ENCODE assay signal across 8 cellular contexts in genomic region chr6:20401403-20402180, GRCh38. TPM values are rescaled to one million over a fixed set of nuclear protein-coding genes. Genes with fewer than 3 reads are reported as not detected.
DNase-seq lines count a peak whose midpoint lies in the region; ATAC-seq and TF ChIP-seq lines count a peak whose summit lies in the region.

TSS of gene E2F3 (plus strand) at chr6:20401879. CDS start at chr6:20402233, 354 bp downstream.

- H2AFZ ChIP-seq in ACC112 (ENCODE audit: low read length, unreplicated experiment): peak within 1 kb of the TSS; percentile 78

- DNase-seq in NCI-H2196 treated with DMSO at 0.1 percent for 48 hours (lab: John Stamatoyannopoulos, UW; ENCODE audit: unreplicated experiment) (peak; percentile 99), breast epithelium (ENCODE audit: low spot score in 2 of 2) (peak; percentile 100)

- peak within 1 kb of the TSS; percentile 69 to 92 (median 81) for H3K9ac ChIP-seq in skeletal muscle tissue (ENCODE audit: low read depth in 1 of 3, low read length in 3 of 3)

- H3K79me2 ChIP-seq in ACC112 (ENCODE audit: control insufficient read depth, insufficient read depth, low read length, unreplicated experiment): peaks cover 38% of the 10 kb centered on the region

- intact Hi-C loops in breast epithelium (cut with DNase I; ENCODE audit: low total_unique reads): no loop called here

- H3K27ac ChIP-seq in ACC112 (ENCODE audit: low read depth, low read length): peak within 1 kb of the TSS; percentile 86
- peak within 1 kb of the TSS; percentile 94 for H3K27ac ChIP-seq in VCaP
- peak within 1 kb of the TSS; percentile 91 to 92 for H3K27ac ChIP-seq in breast epithelium
- H3K27ac ChIP-seq in skeletal muscle tissue (ENCODE audit: low read depth, low read length): peak within 1 kb of the TSS; percentile 91

- H3K4me1 ChIP-seq in ACC112 (ENCODE audit: control insufficient read depth, insufficient read depth, low read length, unreplicated experiment) (no peaks in the 10 kb centered on the region), breast epithelium (no peaks in the 10 kb centered on the region), skeletal muscle tissue (ENCODE audit: control insufficient read depth in 3 of 3, insufficient read depth in 3 of 3, low read length in 3 of 3) (peaks cover 4 to 10% (median 9%) of the 10 kb centered on the region in 3 donors)

- H3K4me3 ChIP-seq in ACC112 (ENCODE audit: low read depth, low read length) (peak within 1 kb of the TSS; percentile 89), breast epithelium (peak within 1 kb of the TSS; percentile 70 to 97 (median 82)), iPS-18c (ENCODE audit: insufficient read depth, low read depth, low read length) (peak within 1 kb of the TSS; percentile 57), skeletal muscle tissue (ENCODE audit: low read length in 3 of 3) (peak within 1 kb of the TSS; percentile 76 to 98 (median 89))

- H3K27me3 ChIP-seq in ACC112 (ENCODE audit: insufficient read depth, low read length) (peaks cover 2% of the 10 kb centered on the region; the same call in 1 of the 2 replicates), breast epithelium (no peaks in the 10 kb centered on the region), skeletal muscle tissue (ENCODE audit: control insufficient read depth in 3 of 3, insufficient read depth in 3 of 3, low read length in 3 of 3) (no peaks in the 10 kb centered on the region)

- ATAC-seq in GM18870 (IDR thresholded peaks at IDR 0.05; ENCODE audit: unreplicated experiment) (peak; percentile 91), HG03135 (IDR thresholded peaks at IDR 0.05; ENCODE audit: unreplicated experiment) (peak; percentile 83)

- no peak for TF ChIP-seq POLR2A in breast epithelium (IDR thresholded peaks at IDR 0.05)

- H3K9me3 ChIP-seq in breast epithelium (no peaks in the 10 kb centered on the region), iPS-18c (ENCODE audit: control insufficient read depth, insufficient read depth, low read length) (no peaks in the 10 kb centered on the region), skeletal muscle tissue (ENCODE audit: control insufficient read depth in 3 of 3, low read length in 3 of 3) (no peaks in the 10 kb centered on the region)

- no peaks in the 10 kb centered on the region for H3K36me3 ChIP-seq in ACC112 (ENCODE audit: insufficient read depth, low read length)
- no peaks in the 10 kb centered on the region for H3K36me3 ChIP-seq in breast epithelium
- H3K36me3 ChIP-seq in skeletal muscle tissue (ENCODE audit: control insufficient read depth in 3 of 3, insufficient read depth in 3 of 3, low read length in 3 of 3): no peaks in the 10 kb centered on the region

- TF ChIP-seq CTCF in VCaP (conservative IDR thresholded peaks at IDR 0.05) (no peak), breast epithelium (IDR thresholded peaks at IDR 0.05) (no peak)

RNA-seq across cellular contexts. Expression of gene E2F3, which starts in this region (rescaled TPM):
- total RNA-seq in breast epithelium: 1 to 10 TPM; 4.9 to 8.5 (median 7.5) TPM
- total RNA-seq in skeletal muscle tissue: 3.1 TPM

Comparison
In these comparisons a context has a peak if more than half of its experiments do, and no peak if none do; other contexts are left out.
1. Peak in every context shown above with its lines: DNase-seq, ATAC-seq, H3K4me3 ChIP-seq and H3K27ac ChIP-seq.